Comparison of ENCODE assay signal across 28 cellular contexts in the genomic region with DNA sequence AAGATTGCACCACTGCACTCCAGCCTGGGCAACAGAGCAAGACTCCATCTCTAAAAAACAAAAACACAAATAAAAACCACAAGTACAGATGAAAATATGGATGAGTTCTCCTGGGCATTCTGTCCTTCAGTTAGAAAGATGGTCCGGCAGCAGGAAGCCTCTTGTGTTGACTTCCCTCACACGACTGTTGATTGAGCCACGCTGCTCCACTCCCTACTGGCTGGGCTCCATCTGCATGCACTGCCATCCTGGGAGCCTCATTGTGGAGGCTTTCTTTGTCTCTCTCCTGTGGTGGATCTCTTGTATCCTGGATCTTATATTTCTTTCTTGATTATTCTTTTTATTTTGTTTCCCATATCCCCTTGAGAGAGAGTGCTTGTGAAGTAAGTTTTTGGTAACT.
"Had no signal": no experiment of that assay in that cellular context is flagged by ENCODE, and none has a peak within 500 bp of the region (broad histone marks: within the 10 kb centered on the region; RNA-seq: fewer than 3 reads in every experiment).

No MANE protein-coding gene starts in this region.

- H3K36me3 ChIP-seq: colonic mucosa, gastrocnemius medialis, right atrium auricular region, sigmoid colon, thoracic aorta, tibial nerve, vagina had no signal

- H3K27me3 ChIP-seq: colonic mucosa, gastrocnemius medialis, right atrium auricular region, sigmoid colon, tibial nerve, vagina had no signal

- H3K27me3 Mint-ChIP-seq: progenitor cell of endocrine pancreas had no signal

- ATAC-seq: esophagus mucosa; gastrocnemius medialis; mucosa of descending colon; natural killer cell treated with Interleukin-12 subunit alpha and Interleukin-12 subunit beta and Interleukin-15 and Interleukin-18, amount 100 ng/mL, for 72 hours; stimulated activated memory B cell treated with anti-CD40 and anti-IgM and Interleukin-4, amounts not matched to agents 10 μg/mL and 1 μg/mL and 100 μg/mL, for 72 hours; stimulated activated naive CD8-positive, alpha-beta T cell treated with anti-CD3 and anti-CD28 coated beads, Interleukin-15, Interleukin-2, amounts not matched to agents 100 U/mL and 50 U/mL, for 24 hours had no signal

- DNase-seq: colonic mucosa; effector CD8-positive, alpha-beta T cell; endodermal cell; foreskin fibroblast; gastrocnemius medialis; head of caudate nucleus; mesenchymal stem cell; mucosa of descending colon; naive B cell; sigmoid colon; stimulated activated CD4-positive, alpha-beta T cell treated with anti-CD3 and anti-CD28 coated beads, Interleukin-2, amount 100 ng/mL, for 24 hours; stimulated activated CD4-positive, alpha-beta T cell treated with anti-CD3 and anti-CD28 coated beads, Interleukin-4, amount 100 ng/mL, for 4 hours; stimulated activated naive CD8-positive, alpha-beta T cell treated with anti-CD3 and anti-CD28 coated beads, Interleukin-15, Interleukin-2, amounts not matched to agents 100 U/mL and 50 U/mL, for 24 hours had no signal

- H3K27ac Mint-ChIP-seq: dendritic cell treated with granulocyte-macrophage colony-stimulating factor and Interleukin-4, amounts not matched to agents 40 ng/mL and 50 ng/mL, for 4 days; endodermal cell; mesothelial cell of epicardium; natural killer cell treated with Interleukin-12 subunit alpha and Interleukin-12 subunit beta and Interleukin-15 and Interleukin-18, amount 100 ng/mL, for 72 hours; progenitor cell of endocrine pancreas; stimulated activated memory B cell treated with anti-CD40 and anti-IgM and Interleukin-4, amounts not matched to agents 10 μg/mL and 1 μg/mL and 100 μg/mL, for 72 hours had no signal

- H3K27ac ChIP-seq: colonic mucosa, epithelial cell of prostate, gastrocnemius medialis, parathyroid adenoma, right atrium auricular region, sigmoid colon, thoracic aorta, tibial nerve, vagina had no signal

- H3K4me1 Mint-ChIP-seq: naive B cell; stimulated activated memory B cell treated with anti-CD40 and anti-IgM and Interleukin-4, amounts not matched to agents 10 μg/mL and 1 μg/mL and 100 μg/mL, for 72 hours had no signal

- FAIRE-seq: keratinocyte had no signal

- H3K9ac ChIP-seq: parathyroid adenoma had no signal

- H2AFZ ChIP-seq: parathyroid adenoma had no signal

- H3K4me1 ChIP-seq: colonic mucosa, gastrocnemius medialis, parathyroid adenoma, right atrium auricular region, sigmoid colon, vagina had no signal

- H3K4me3 ChIP-seq: colonic mucosa, gastrocnemius medialis, lung, mucosa of descending colon, right atrium auricular region, sigmoid colon, thoracic aorta, tibial nerve, vagina had no signal

- H3K9me3 Mint-ChIP-seq: dendritic cell treated with granulocyte-macrophage colony-stimulating factor and Interleukin-4, amounts not matched to agents 40 ng/mL and 50 ng/mL, for 4 days; endodermal cell; mesothelial cell of epicardium; natural killer cell treated with Interleukin-12 subunit alpha and Interleukin-12 subunit beta and Interleukin-15 and Interleukin-18, amount 100 ng/mL, for 72 hours; neural crest cell; stimulated activated memory B cell treated with anti-CD40 and anti-IgM and Interleukin-4, amounts not matched to agents 10 μg/mL and 1 μg/mL and 100 μg/mL, for 72 hours had no signal

- H3K36me3 Mint-ChIP-seq: mesothelial cell of epicardium; naive B cell; natural killer cell treated with Interleukin-12 subunit alpha and Interleukin-12 subunit beta and Interleukin-15 and Interleukin-18, amount 100 ng/mL, for 72 hours; stimulated activated memory B cell treated with anti-CD40 and anti-IgM and Interleukin-4, amounts not matched to agents 10 μg/mL and 1 μg/mL and 100 μg/mL, for 72 hours had no signal

- H3K4me3 Mint-ChIP-seq: dendritic cell treated with granulocyte-macrophage colony-stimulating factor and Interleukin-4, amounts not matched to agents 40 ng/mL and 50 ng/mL, for 4 days; endodermal cell; mesothelial cell of epicardium; naive B cell; natural killer cell treated with Interleukin-12 subunit alpha and Interleukin-12 subunit beta and Interleukin-15 and Interleukin-18, amount 100 ng/mL, for 72 hours; neural crest cell; stimulated activated memory B cell treated with anti-CD40 and anti-IgM and Interleukin-4, amounts not matched to agents 10 μg/mL and 1 μg/mL and 100 μg/mL, for 72 hours had no signal

- H3K9me3 ChIP-seq: colonic mucosa, gastrocnemius medialis, mucosa of descending colon, right atrium auricular region, sigmoid colon, thoracic aorta, tibial nerve, vagina had no signal

- H3K79me2 ChIP-seq: parathyroid adenoma had no signal
